8 cellular contexts compared by ENCODE assay signal in the genomic region with DNA sequence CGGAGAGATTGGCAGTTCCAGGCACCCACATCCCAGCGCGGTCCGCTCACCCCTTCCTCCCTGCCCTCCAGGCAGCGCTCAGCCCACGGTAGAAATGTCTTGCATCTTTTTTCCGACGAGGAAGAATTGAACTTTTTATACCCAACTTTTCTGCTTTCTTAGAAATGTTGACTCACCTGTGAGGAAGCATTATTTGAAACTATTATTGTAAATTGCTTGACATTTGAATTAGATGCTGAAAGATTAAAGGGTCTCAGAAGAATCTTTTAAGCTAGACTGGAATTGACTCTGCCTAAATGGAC. TPM values are rescaled to one million over a fixed set of nuclear protein-coding genes. Genes with fewer than 3 reads are reported as not detected.
DNase-seq lines count a peak whose midpoint lies in the region; ATAC-seq and TF ChIP-seq lines count a peak whose summit lies in the region.

No MANE protein-coding gene starts in this region.

- CTCF ChIA-PET in CD4-positive, alpha-beta memory T cell (lab: Charles Lee; ENCODE audit: partially characterized antibody) = interaction anchor here (0.6 to 1.8 kb wide), 3 partner anchors 52 to 612 kb away, joined by 3 read pairs; no protein-coding TSS in a partner anchor

- no peaks in the 10 kb centered on the region for H3K27me3 ChIP-seq in CD4-positive, alpha-beta memory T cell (ENCODE audit: insufficient read depth, low read length)
- no peaks in the 10 kb centered on the region for H3K27me3 ChIP-seq in NT2/D1 (ENCODE audit: insufficient read depth, insufficient read length)
- peaks cover 31% of the 10 kb centered on the region for H3K27me3 ChIP-seq in endodermal cell (ENCODE audit: control insufficient read depth, insufficient read depth, low read length, poor library complexity, severe bottlenecking)
- peaks cover 18% of the 10 kb centered on the region for H3K27me3 ChIP-seq in neutrophil

- no peaks in the 10 kb centered on the region for H3K36me3 ChIP-seq in CD4-positive, alpha-beta memory T cell (ENCODE audit: insufficient read depth, low read length)
- no peaks in the 10 kb centered on the region for H3K36me3 ChIP-seq in NT2/D1 (ENCODE audit: insufficient read depth, insufficient read length, low read length)
- no peaks in the 10 kb centered on the region for H3K36me3 ChIP-seq in endodermal cell (ENCODE audit: control insufficient read depth, insufficient read depth, low read length)
- no peaks in the 10 kb centered on the region for H3K36me3 ChIP-seq in neutrophil

- WGBS in endodermal cell (ENCODE audit: insufficient coverage in 1 of 2, insufficient read length in 1 of 2), 2 experiments = 2 to 3% methylated on average over 6 to 8 of the region's 8 CpGs

- no peaks in the 10 kb centered on the region for H3K36me3 Mint-ChIP-seq in CD4-positive, alpha-beta memory T cell
- H3K36me3 Mint-ChIP-seq in endodermal cell (ENCODE audit: low read depth) = no peaks in the 10 kb centered on the region

- no peak for DNase-seq in CD4-positive, alpha-beta memory T cell
- DNase-seq in NT2/D1 (ENCODE audit: low read depth, low spot score) = no peak
- DNase-seq in endodermal cell = no peak
- no peak for DNase-seq in stimulated activated CD8-positive, alpha-beta memory T cell treated with anti-CD3 and anti-CD28 coated beads, Interleukin-4, amount 100 ng/mL, for 48 hours
- DNase-seq in HuH-7 (ENCODE audit: low spot score) = no peak

- peak overlapping the region in 1 of 2 donors; percentile 46 for H3K4me3 ChIP-seq in CD4-positive, alpha-beta memory T cell (ENCODE audit: low read length in 2 of 2)
- H3K4me3 ChIP-seq in NT2/D1 (ENCODE audit: insufficient read length, low read depth) (peak overlapping the region; percentile 55), endodermal cell (ENCODE audit: low read length) (peak overlapping the region; percentile 83), neutrophil (ENCODE audit: low read depth in 1 of 2, low read length in 1 of 2) (peak overlapping the region; percentile 77 to 97)

- H3K4me1 ChIP-seq in CD4-positive, alpha-beta memory T cell (ENCODE audit: insufficient read depth, low read length) = peaks cover 28% of the 10 kb centered on the region
- H3K4me1 ChIP-seq in NT2/D1 (ENCODE audit: insufficient read depth, insufficient read length) (no peaks in the 10 kb centered on the region), endodermal cell (ENCODE audit: control insufficient read depth, insufficient read depth, low read length) (peaks cover 4% of the 10 kb centered on the region), neutrophil (ENCODE audit: control insufficient read depth in 1 of 2, insufficient read depth in 1 of 2, low read depth in 1 of 2, low read length in 1 of 2) (peaks cover 56 to 57% of the 10 kb centered on the region in 2 experiments)

- H3K27ac Mint-ChIP-seq in CD4-positive, alpha-beta memory T cell = peak overlapping the region in 3 of 7 donors; percentile 40 to 70 (median 66)
- H3K27ac Mint-ChIP-seq in endodermal cell = peak overlapping the region; percentile 85

- H3K9ac ChIP-seq in NT2/D1 (ENCODE audit: insufficient read length, low read depth) (peak overlapping the region; percentile 29), endodermal cell (ENCODE audit: extremely low read depth, low read length, poor library complexity, severe bottlenecking) (peak overlapping the region; percentile 31)

- intact Hi-C loops in CD4-positive, alpha-beta memory T cell (cut with micrococcal nuclease) = loop anchor here (10.0 kb wide), 1 partner anchor 294 kb away; no protein-coding TSS in a partner anchor

- peaks cover 14 to 19% of the 10 kb centered on the region in 2 donors for H3K27me3 Mint-ChIP-seq in CD4-positive, alpha-beta memory T cell
- H3K27me3 Mint-ChIP-seq in endodermal cell (ENCODE audit: insufficient read depth) = peaks cover 34% of the 10 kb centered on the region

- POLR2A ChIA-PET in CD4-positive, alpha-beta memory T cell (lab: Charles Lee; ENCODE audit: partially characterized antibody) = no interaction called here

- H3K9me3 Mint-ChIP-seq in CD4-positive, alpha-beta memory T cell = peaks cover 0 to 2% (median 0%) of the 10 kb centered on the region in 8 donors
- no peaks in the 10 kb centered on the region for H3K9me3 Mint-ChIP-seq in endodermal cell

- peaks cover 17 to 39% (median 23%) of the 10 kb centered on the region in 4 donors for H3K4me1 Mint-ChIP-seq in CD4-positive, alpha-beta memory T cell
- peaks cover 39% of the 10 kb centered on the region for H3K4me1 Mint-ChIP-seq in endodermal cell

- no peak overlapping the region for H3K27ac ChIP-seq in CD4-positive, alpha-beta memory T cell (ENCODE audit: low read depth, low read length)
- H3K27ac ChIP-seq in endodermal cell (ENCODE audit: low read depth, low read length) = no peak overlapping the region
- H3K27ac ChIP-seq in neutrophil = peak overlapping the region; percentile 76

- TF ChIP-seq CTCF in endodermal cell (conservative IDR thresholded peaks at IDR 0.05) (no peak), neutrophil (IDR thresholded peaks at IDR 0.05) (no peak)

- peak overlapping the region; percentile 72 to 95 (median 88) for H3K4me3 Mint-ChIP-seq in CD4-positive, alpha-beta memory T cell
- peak overlapping the region; percentile 88 for H3K4me3 Mint-ChIP-seq in endodermal cell

- no peaks in the 10 kb centered on the region for H3K9me3 ChIP-seq in CD4-positive, alpha-beta memory T cell (ENCODE audit: control insufficient read depth in 1 of 2, low read length in 2 of 2)
- H3K9me3 ChIP-seq in NT2/D1 (ENCODE audit: insufficient read depth, low read length) (no peaks in the 10 kb centered on the region), endodermal cell (ENCODE audit: control insufficient read depth, low read length) (no peaks in the 10 kb centered on the region), neutrophil (no peaks in the 10 kb centered on the region)

- ATAC-seq in GM19035 (IDR thresholded peaks at IDR 0.05; ENCODE audit: unreplicated experiment) = no peak
- ATAC-seq in GM18861 (IDR thresholded peaks at IDR 0.05; ENCODE audit: unreplicated experiment) = no peak

RNA-seq across cellular contexts. Expression of a gene that starts 0.9 kb away (rescaled TPM):
- 1 to 10 TPM in 1 of 2 experiments, under 1 TPM in 1; 0.94 to 1.6 TPM for total RNA-seq in CD4-positive, alpha-beta memory T cell
- 1 to 10 TPM in 1 of 2 donors, under 1 TPM in 1; 0.20 to 1.1 TPM for polyA plus RNA-seq in CD4-positive, alpha-beta memory T cell
- 10 to 100 TPM; 34.7 to 41.5 TPM for total RNA-seq in endodermal cell
- polyA plus RNA-seq in endodermal cell (2013, experiment 1 of 2) = 40.1 TPM
- polyA plus RNA-seq in endodermal cell (2013, experiment 2 of 2) = 41.6 TPM

Comparison
In these comparisons a context has a peak if more than half of its experiments do, and no peak if none do; other contexts are left out.
1. RNA of a gene that starts 0.9 kb away (total RNA-seq): 34.7 to 41.5 TPM in endodermal cell; 0.94 to 1.6 TPM in CD4-positive, alpha-beta memory T cell; every median in the first group is over 10 times any median in the second.